26 cellular contexts compared by ENCODE assay signal in genomic region chr9:128175743-128176142, GRCh38. TPM values are rescaled to one million over a fixed set of nuclear protein-coding genes. Genes with fewer than 3 reads are reported as not detected.
DNase-seq lines count a peak whose midpoint lies in the region; ATAC-seq and TF ChIP-seq lines count a peak whose summit lies in the region.
"Had no signal": no experiment of that assay in that cellular context is flagged by ENCODE, and none has a peak within 500 bp of the region (broad histone marks: within the 10 kb centered on the region; RNA-seq: fewer than 3 reads in every experiment).

No MANE protein-coding gene starts in this region.

- H3K9me3 ChIP-seq in T-helper 17 cell (ENCODE audit: control insufficient read depth, low read length, poor library complexity, severe bottlenecking) = no peaks in the 10 kb centered on the region
- H3K9me3 ChIP-seq: gastrocnemius medialis, upper lobe of right lung had no signal

- peak overlapping the region; percentile 49 for H3K27ac Mint-ChIP-seq in T-helper 17 cell
- H3K27ac Mint-ChIP-seq in type B pancreatic cell = peak overlapping the region; percentile 53
- H3K27ac Mint-ChIP-seq in Calu3 (ENCODE audit: unreplicated experiment) = no peak overlapping the region
- H3K27ac Mint-ChIP-seq: dendritic cell treated with granulocyte-macrophage colony-stimulating factor and Interleukin-4, amounts not matched to agents 40 ng/mL and 50 ng/mL, for 4 days; WTC11 had no signal

- DNase-seq in Right ventricle myocardium inferior (ENCODE audit: missing footprints) (peak; percentile 30), left ventricle myocardium superior (no peak), T-helper 17 cell (no peak), glomerular visceral epithelial cell (ENCODE audit: extremely low spot score) (peak; percentile 53), type B pancreatic cell (ENCODE audit: extremely low spot score, unreplicated experiment) (no peak), Calu3 (no peak)
- no peak for DNase-seq in stimulated activated CD4-positive, alpha-beta T cell treated with anti-CD3 and anti-CD28 coated beads, Interleukin-15, amount 100 ng/mL, for 24 hours
- no peak for DNase-seq in stimulated activated CD4-positive, alpha-beta T cell treated with anti-CD3 and anti-CD28 coated beads, Interleukin-2, amount 100 ng/mL, for 48 hours
- DNase-seq: ACHN; activated CD4-positive, alpha-beta T cell treated with anti-CD3 and anti-CD28 coated beads, Interleukin-2, amount 50 U/mL, for 1 hour; activated naive CD4-positive, alpha-beta T cell treated with anti-CD3 and anti-CD28 coated beads, Interleukin-2, amount 50 U/mL, for 16 hours; aorta; COR-L47; DMS79; gastrocnemius medialis; GF-D8; left cardiac atrium; NCI-H1105 treated with DMSO at 0.1 percent for 48 hours; NCI-H446; T-helper 9 cell; upper lobe of right lung had no signal

- no peak for TF ChIP-seq CTCF in type B pancreatic cell (conservative IDR thresholded peaks at IDR 0.05)
- TF ChIP-seq CTCF in Calu3 (IDR thresholded peaks at IDR 0.05; ENCODE audit: unreplicated experiment) = no peak

- H3K4me3 Mint-ChIP-seq in T-helper 17 cell = no peak overlapping the region
- H3K4me3 Mint-ChIP-seq in type B pancreatic cell = no peak overlapping the region
- H3K4me3 Mint-ChIP-seq in Calu3 (ENCODE audit: low read depth, unreplicated experiment) = no peak overlapping the region
- H3K4me3 Mint-ChIP-seq: dendritic cell treated with granulocyte-macrophage colony-stimulating factor and Interleukin-4, amounts not matched to agents 40 ng/mL and 50 ng/mL, for 4 days; IgD-negative memory B cell; WTC11 had no signal

- peaks cover 3% of the 10 kb centered on the region for H3K4me1 Mint-ChIP-seq in T-helper 17 cell
- H3K4me1 Mint-ChIP-seq in type B pancreatic cell (ENCODE audit: unreplicated experiment) = no peaks in the 10 kb centered on the region
- H3K4me1 Mint-ChIP-seq in Calu3 (ENCODE audit: low read depth, unreplicated experiment) = no peaks in the 10 kb centered on the region
- H3K4me1 Mint-ChIP-seq: IgD-negative memory B cell, WTC11 had no signal

- ATAC-seq in Right ventricle myocardium inferior (no peak), left ventricle myocardium superior (no peak), T-helper 17 cell (no peak)
- ATAC-seq: gastrocnemius medialis, left cardiac atrium, upper lobe of right lung, WTC11 had no signal

- no peaks in the 10 kb centered on the region for H3K36me3 Mint-ChIP-seq in T-helper 17 cell (ENCODE audit: low read depth)
- H3K36me3 Mint-ChIP-seq in type B pancreatic cell = peaks cover 22% of the 10 kb centered on the region
- H3K36me3 Mint-ChIP-seq in Calu3 (ENCODE audit: insufficient read depth, unreplicated experiment) = peaks cover 3% of the 10 kb centered on the region

- CTCF ChIA-PET in Calu3 (lab: Charles Lee) = no interaction called here

- intact Hi-C loops in Right ventricle myocardium inferior (cut with DNase I) (no loop called here), left ventricle myocardium superior (cut with micrococcal nuclease) (no loop called here), Calu3 (cut with micrococcal nuclease; ENCODE audit: unreplicated experiment) (no loop called here)

- H3K9me3 Mint-ChIP-seq in type B pancreatic cell = no peaks in the 10 kb centered on the region
- H3K9me3 Mint-ChIP-seq in Calu3 (ENCODE audit: low read depth, unreplicated experiment) = no peaks in the 10 kb centered on the region
- H3K9me3 Mint-ChIP-seq: dendritic cell treated with granulocyte-macrophage colony-stimulating factor and Interleukin-4, amounts not matched to agents 40 ng/mL and 50 ng/mL, for 4 days; IgD-negative memory B cell; WTC11 had no signal

- BruUV-seq in Calu3 (replicated peaks; lab: Mats Ljungman, UMichigan) = no TSS peak

- H3K27me3 Mint-ChIP-seq in T-helper 17 cell (no peaks in the 10 kb centered on the region), type B pancreatic cell (no peaks in the 10 kb centered on the region), Calu3 (ENCODE audit: unreplicated experiment) (no peaks in the 10 kb centered on the region)
- H3K27me3 Mint-ChIP-seq: dendritic cell treated with granulocyte-macrophage colony-stimulating factor and Interleukin-4, amounts not matched to agents 40 ng/mL and 50 ng/mL, for 4 days; IgD-negative memory B cell had no signal

RNA-seq across cellular contexts. Expression of gene CIZ1, which starts 15.6 kb away (rescaled TPM):
- total RNA-seq in Right ventricle myocardium inferior = 69.3 TPM
- 76.6 TPM for total RNA-seq in left ventricle myocardium superior
- 100 to 1,000 TPM; 128 to 134 TPM for total RNA-seq in T-helper 17 cell
- total RNA-seq in type B pancreatic cell (ENCODE audit: low replicate concordance) = 141 and 186 TPM in 2 replicates
- 85.8 and 93.7 TPM in 2 replicates for total RNA-seq in Calu3 (2022)

RNA-seq across cellular contexts. Expression of gene BBLN, which starts 15.7 kb away (rescaled TPM):
- 36.1 TPM for total RNA-seq in Right ventricle myocardium inferior
- total RNA-seq in left ventricle myocardium superior = 41.7 TPM
- 10 to 100 TPM; 71.0 to 87.9 TPM for total RNA-seq in T-helper 17 cell
- 108 and 150 TPM in 2 replicates for total RNA-seq in type B pancreatic cell (ENCODE audit: low replicate concordance)
- 77.6 and 82.3 TPM in 2 replicates for total RNA-seq in Calu3 (2022)

RNA-seq across cellular contexts. Expression of gene LCN2, which starts 26.5 kb away (rescaled TPM):
- total RNA-seq in Right ventricle myocardium inferior (not detected), left ventricle myocardium superior (0.32 TPM), T-helper 17 cell (1 to 10 TPM in 1 of 2 donors, not detected in 1; 9.3 TPM), type B pancreatic cell (ENCODE audit: low replicate concordance) (10.7 and 12.4 TPM in 2 replicates), Calu3 (2022) (2,733 and 4,208 TPM in 2 replicates)
- total RNA-seq: cardiac muscle cell, OCI-LY7 had no signal

RNA-seq across cellular contexts. Expression of gene DNM1, which starts 27.4 kb away (rescaled TPM):
- total RNA-seq in Right ventricle myocardium inferior (6.1 TPM), left ventricle myocardium superior (5.4 TPM), T-helper 17 cell (1 to 10 TPM; 1.3 to 2.2 TPM), type B pancreatic cell (ENCODE audit: low replicate concordance) (16.3 and 112 TPM in 2 replicates), Calu3 (2022) (30.8 and 40.0 TPM in 2 replicates)

RNA-seq across cellular contexts. Expression of gene PTGES2, which starts 48.2 kb away (rescaled TPM):
- total RNA-seq in Right ventricle myocardium inferior = 158 TPM
- 157 TPM for total RNA-seq in left ventricle myocardium superior
- total RNA-seq in T-helper 17 cell = 10 to 100 TPM; 46.4 to 58.2 TPM
- 67.2 and 85.0 TPM in 2 replicates for total RNA-seq in type B pancreatic cell (ENCODE audit: low replicate concordance)
- 121 and 137 TPM in 2 replicates for total RNA-seq in Calu3 (2022)

Comparison
In these comparisons a context has a peak if more than half of its experiments do, and no peak if none do; other contexts are left out.
1. DNase-seq: peak in Right ventricle myocardium inferior (single experiment) and glomerular visceral epithelial cell (single experiment); none in left ventricle myocardium superior (single experiment), T-helper 17 cell (0 of 3), type B pancreatic cell (single experiment), stimulated activated CD4-positive, alpha-beta T cell treated with anti-CD3 and anti-CD28 coated beads, Interleukin-15, amount 100 ng/mL, for 24 hours (single experiment), Calu3 (single experiment) and stimulated activated CD4-positive, alpha-beta T cell treated with anti-CD3 and anti-CD28 coated beads, Interleukin-2, amount 100 ng/mL, for 48 hours (0 of 2).
2. RNA of gene LCN2, which starts 26.5 kb away (total RNA-seq): 2,733 to 4,208 TPM in Calu3; 10.7 to 12.4 TPM in type B pancreatic cell, 9.3 TPM in T-helper 17 cell, 0.32 TPM in left ventricle myocardium superior (single experiment) and not detected in Right ventricle myocardium inferior (single experiment); every median in the first group is over 100 times any median in the second.